In genomic region chr11:38278457-38279141, GRCh38 we compare ENCODE assay signal across 26 cellular contexts.
DNase-seq lines count a peak whose midpoint lies in the region; ATAC-seq, FAIRE-seq and TF ChIP-seq lines count a peak whose summit lies in the region.
"Had no signal": no experiment of that assay in that cellular context is flagged by ENCODE, and none has a peak within 500 bp of the region (broad histone marks: within the 10 kb centered on the region; RNA-seq: fewer than 3 reads in every experiment).

No MANE protein-coding gene starts in this region.

- H3K4me1 ChIP-seq in kidney (ENCODE audit: control insufficient read depth in 1 of 2, insufficient read depth in 1 of 2, low read depth in 1 of 2, low read length in 2 of 2) (no peaks in the 10 kb centered on the region), aorta (ENCODE audit: control insufficient read depth in 1 of 2, insufficient read depth in 2 of 2, low read length in 2 of 2) (no peaks in the 10 kb centered on the region)
- H3K4me1 ChIP-seq: BE2C had no signal

- no peak for TF ChIP-seq CTCF in kidney (IDR thresholded peaks at IDR 0.05; ENCODE audit: borderline replicate concordance, extremely low read depth, insufficient read depth)
- no peak for TF ChIP-seq CTCF in RWPE1 (conservative IDR thresholded peaks at IDR 0.05; ENCODE audit: low read depth)

- no peak overlapping the region for H3K27ac ChIP-seq in kidney (ENCODE audit: low read depth in 2 of 2, low read length in 2 of 2)
- H3K27ac ChIP-seq in aorta (ENCODE audit: low read depth in 1 of 2, low read length in 2 of 2), result no peak overlapping the region
- H3K27ac ChIP-seq in RWPE1, result no peak overlapping the region
- H3K27ac ChIP-seq: GM23248, HL-60 had no signal

- POLR2A ChIA-PET in RWPE1 (lab: Yijun Ruan, JAX; ENCODE audit: low non-redundant PET), result no interaction called here

- CTCF ChIA-PET in RWPE1 (lab: Yijun Ruan, JAX), result no interaction called here

- H3K9me3 Mint-ChIP-seq in stimulated activated effector memory CD8-positive, alpha-beta T cell treated with anti-CD3 and anti-CD28 coated beads, Interleukin-12 subunit alpha, Interleukin-12 subunit beta, amount 100 ng/mL, for 72 hours, result peaks cover 12% of the 10 kb centered on the region

- ATAC-seq in left ventricle myocardium superior (no peak), aorta (ENCODE audit: low FRiP score) (peak; percentile 36), GM21447 (IDR thresholded peaks at IDR 0.05; ENCODE audit: unreplicated experiment) (no peak)
- ATAC-seq in stimulated activated effector memory CD8-positive, alpha-beta T cell treated with anti-CD3 and anti-CD28 coated beads, Interleukin-12 subunit alpha, Interleukin-12 subunit beta, amount 100 ng/mL, for 72 hours, result peak; percentile 40
- ATAC-seq: GM12878, HCT116 had no signal

- no peaks in the 10 kb centered on the region for H3K4me1 Mint-ChIP-seq in stimulated activated effector memory CD8-positive, alpha-beta T cell treated with anti-CD3 and anti-CD28 coated beads, Interleukin-12 subunit alpha, Interleukin-12 subunit beta, amount 100 ng/mL, for 72 hours
- H3K4me1 Mint-ChIP-seq: CD4-positive, CD25-positive, alpha-beta regulatory T cell; CD8-positive, alpha-beta memory T cell had no signal

- H3K36me3 Mint-ChIP-seq in stimulated activated effector memory CD8-positive, alpha-beta T cell treated with anti-CD3 and anti-CD28 coated beads, Interleukin-12 subunit alpha, Interleukin-12 subunit beta, amount 100 ng/mL, for 72 hours, result no peaks in the 10 kb centered on the region
- H3K36me3 Mint-ChIP-seq: CD4-positive, CD25-positive, alpha-beta regulatory T cell; CD8-positive, alpha-beta memory T cell had no signal

- H3K4me3 ChIP-seq in kidney (ENCODE audit: low read length in 2 of 2) (no peak overlapping the region), aorta (ENCODE audit: low read length in 2 of 2) (no peak overlapping the region)
- H3K4me3 ChIP-seq: GM12878, GM23248 had no signal

- H3K27ac Mint-ChIP-seq in stimulated activated effector memory CD8-positive, alpha-beta T cell treated with anti-CD3 and anti-CD28 coated beads, Interleukin-12 subunit alpha, Interleukin-12 subunit beta, amount 100 ng/mL, for 72 hours, result no peak overlapping the region
- H3K27ac Mint-ChIP-seq: CD4-positive, CD25-positive, alpha-beta regulatory T cell; CD8-positive, alpha-beta memory T cell; HFFc6 had no signal

- intact Hi-C loops in left ventricle myocardium superior (cut with micrococcal nuclease), result no loop called here
- intact Hi-C loops in cardiac septum (cut with DNase I), result no loop called here
- intact Hi-C loops in kidney (cut with DNase I), result no loop called here
- intact Hi-C loops in aorta (cut with DNase I), result loop anchor here in 1 of 2 donors (10.0 kb wide), 1 partner anchor 974 kb away; no protein-coding TSS in a partner anchor

- FAIRE-seq in kidney (lab: Jason Lieb, UNC), result no peak
- FAIRE-seq: A204.1, GM12878 had no signal

- no peaks in the 10 kb centered on the region for H3K9me3 ChIP-seq in kidney (ENCODE audit: control insufficient read depth in 1 of 2, low read length in 2 of 2)
- H3K9me3 ChIP-seq in aorta (ENCODE audit: control insufficient read depth, low read length), result no peaks in the 10 kb centered on the region
- H3K9me3 ChIP-seq: BE2C had no signal

- no peaks in the 10 kb centered on the region for H3K27me3 ChIP-seq in aorta (ENCODE audit: control insufficient read depth in 1 of 2, insufficient read depth in 2 of 2, low read length in 1 of 2)
- H3K27me3 ChIP-seq: BE2C had no signal

- H3K4me3 Mint-ChIP-seq in stimulated activated effector memory CD8-positive, alpha-beta T cell treated with anti-CD3 and anti-CD28 coated beads, Interleukin-12 subunit alpha, Interleukin-12 subunit beta, amount 100 ng/mL, for 72 hours, result no peak overlapping the region
- H3K4me3 Mint-ChIP-seq: CD4-positive, CD25-positive, alpha-beta regulatory T cell; CD8-positive, alpha-beta memory T cell; HFFc6 had no signal

- 97 to 98% methylated on average over 45 of the region's 45 CpGs for WGBS in aorta, 2 donors

- H3K9ac ChIP-seq in kidney (ENCODE audit: low read length in 2 of 2), result no peak overlapping the region
- H3K9ac ChIP-seq: GM23248 had no signal

- DNase-seq in left ventricle myocardium superior (peak; percentile 14), cardiac septum (ENCODE audit: low spot score) (no peak), kidney (peak; percentile 61), aorta (peak in 1 of 2 donors; percentile 61), RWPE1 (ENCODE audit: low spot score) (no peak), NCI-H1417 treated with DMSO at 0.1 percent for 48 hours (lab: John Stamatoyannopoulos, UW) (no peak)
- DNase-seq in stimulated activated effector memory CD8-positive, alpha-beta T cell treated with anti-CD3 and anti-CD28 coated beads, Interleukin-12 subunit alpha, Interleukin-12 subunit beta, amount 100 ng/mL, for 72 hours (ENCODE audit: low spot score in 2 of 2), result no peak
- DNase-seq: ACHN; BE2C; C1 segment of cervical spinal cord; CD4-positive, CD25-positive, alpha-beta regulatory T cell; CD8-positive, alpha-beta memory T cell; COR-L47; DMS 273 treated with DMSO at 0.1 percent for 48 hours; DMS53; DND-41; EL; GM23248; H7; HFFc6; IMR-90 had no signal

- H3K36me3 ChIP-seq in kidney (ENCODE audit: control insufficient read depth in 1 of 2, insufficient read depth in 2 of 2, low read length in 2 of 2), result no peaks in the 10 kb centered on the region
- H3K36me3 ChIP-seq in aorta (ENCODE audit: control insufficient read depth in 1 of 2, insufficient read depth in 2 of 2, low read length in 1 of 2), result no peaks in the 10 kb centered on the region
- H3K36me3 ChIP-seq: BE2C had no signal

Comparison
In these comparisons a context has a peak if more than half of its experiments do, and no peak if none do; other contexts are left out.
1. DNase-seq: peak in left ventricle myocardium superior (single experiment) and kidney (single experiment); none in cardiac septum (single experiment), stimulated activated effector memory CD8-positive, alpha-beta T cell treated with anti-CD3 and anti-CD28 coated beads, Interleukin-12 subunit alpha, Interleukin-12 subunit beta, amount 100 ng/mL, for 72 hours (0 of 2), RWPE1 (single experiment) and NCI-H1417 treated with DMSO at 0.1 percent for 48 hours (single experiment).
2. ATAC-seq: peak in stimulated activated effector memory CD8-positive, alpha-beta T cell treated with anti-CD3 and anti-CD28 coated beads, Interleukin-12 subunit alpha, Interleukin-12 subunit beta, amount 100 ng/mL, for 72 hours (single experiment) and aorta (single experiment); none in left ventricle myocardium superior (single experiment) and GM21447 (single experiment).